17 cellular contexts compared by ENCODE assay signal in genomic region chr3:115165701-115166100, GRCh38. TPM values are rescaled to one million over a fixed set of nuclear protein-coding genes. Genes with fewer than 3 reads are reported as not detected.
DNase-seq lines count a peak whose midpoint lies in the region; ATAC-seq lines count a peak whose summit lies in the region.
"Had no signal": no experiment of that assay in that cellular context is flagged by ENCODE, and none has a peak within 500 bp of the region (broad histone marks: within the 10 kb centered on the region; RNA-seq: fewer than 3 reads in every experiment).

No MANE protein-coding gene starts in this region.

- no peaks in the 10 kb centered on the region for H3K9me3 Mint-ChIP-seq in activated naive CD4-positive, alpha-beta T cell treated with anti-CD3 and anti-CD28 coated beads, Interleukin-2, amount 10 ng/mL, durations not matched to agents 7 days and 5 days
- no peaks in the 10 kb centered on the region for H3K9me3 Mint-ChIP-seq in effector memory CD8-positive, alpha-beta T cell
- peaks cover 4% of the 10 kb centered on the region for H3K9me3 Mint-ChIP-seq in stimulated activated naive CD8-positive, alpha-beta T cell treated with anti-CD3 and anti-CD28 coated beads, Interleukin-15, Interleukin-2, amounts not matched to agents 100 ng/mL and 50 ng/mL, for 24 hours
- H3K9me3 Mint-ChIP-seq: naive B cell had no signal

- ATAC-seq in effector memory CD8-positive, alpha-beta T cell (replicated peaks), result peak; percentile 66

- no peak overlapping the region for H3K4me3 Mint-ChIP-seq in activated naive CD4-positive, alpha-beta T cell treated with anti-CD3 and anti-CD28 coated beads, Interleukin-2, amount 10 ng/mL, durations not matched to agents 7 days and 5 days
- H3K4me3 Mint-ChIP-seq in effector memory CD8-positive, alpha-beta T cell, result peak overlapping the region in 1 of 2 donors; percentile 55
- peak overlapping the region; percentile 17 for H3K4me3 Mint-ChIP-seq in stimulated activated naive CD8-positive, alpha-beta T cell treated with anti-CD3 and anti-CD28 coated beads, Interleukin-15, Interleukin-2, amounts not matched to agents 100 ng/mL and 50 ng/mL, for 24 hours
- H3K4me3 Mint-ChIP-seq: naive B cell had no signal

- H3K4me1 Mint-ChIP-seq in activated naive CD4-positive, alpha-beta T cell treated with anti-CD3 and anti-CD28 coated beads, Interleukin-2, amount 10 ng/mL, durations not matched to agents 7 days and 5 days, result peaks cover 32% of the 10 kb centered on the region
- H3K4me1 Mint-ChIP-seq in effector memory CD8-positive, alpha-beta T cell (ENCODE audit: low read depth in 2 of 2), result peaks cover 16 to 27% of the 10 kb centered on the region in 2 donors
- H3K4me1 Mint-ChIP-seq in stimulated activated naive CD8-positive, alpha-beta T cell treated with anti-CD3 and anti-CD28 coated beads, Interleukin-15, Interleukin-2, amounts not matched to agents 100 ng/mL and 50 ng/mL, for 24 hours (ENCODE audit: low read depth), result peaks cover 25% of the 10 kb centered on the region

- peaks cover 4% of the 10 kb centered on the region for H3K36me3 Mint-ChIP-seq in activated naive CD4-positive, alpha-beta T cell treated with anti-CD3 and anti-CD28 coated beads, Interleukin-2, amount 10 ng/mL, durations not matched to agents 7 days and 5 days
- H3K36me3 Mint-ChIP-seq in effector memory CD8-positive, alpha-beta T cell (ENCODE audit: insufficient read depth), result no peaks in the 10 kb centered on the region
- no peaks in the 10 kb centered on the region for H3K36me3 Mint-ChIP-seq in stimulated activated naive CD8-positive, alpha-beta T cell treated with anti-CD3 and anti-CD28 coated beads, Interleukin-15, Interleukin-2, amounts not matched to agents 100 ng/mL and 50 ng/mL, for 24 hours (ENCODE audit: low read depth)
- H3K36me3 Mint-ChIP-seq: naive B cell had no signal

- H3K27ac Mint-ChIP-seq in activated naive CD4-positive, alpha-beta T cell treated with anti-CD3 and anti-CD28 coated beads, Interleukin-2, amount 10 ng/mL, durations not matched to agents 7 days and 5 days, result peak overlapping the region; percentile 91
- H3K27ac Mint-ChIP-seq in effector memory CD8-positive, alpha-beta T cell, result peak overlapping the region; percentile 86 to 97
- no peak overlapping the region for H3K27ac Mint-ChIP-seq in stimulated activated naive CD8-positive, alpha-beta T cell treated with anti-CD3 and anti-CD28 coated beads, Interleukin-15, Interleukin-2, amounts not matched to agents 100 ng/mL and 50 ng/mL, for 24 hours

- CTCF ChIA-PET in activated naive CD4-positive, alpha-beta T cell treated with anti-CD3 and anti-CD28 coated beads, Interleukin-2, amount 10 ng/mL, durations not matched to agents 7 days and 5 days (lab: Charles Lee), result interaction anchor here (0.9 to 7.4 kb wide), 4 partner anchors 20 to 782 kb away, joined by 3 to 53 read pairs (median 10); partner anchors contain the start of gene ZBTB20

- in situ Hi-C loops in SK-MEL-5 (cut with HindIII; ENCODE audit: low pct_unique_long_range_greater_than_20kb, low sequenced_read_pairs), result no loop called here

- no peak for DNase-seq in activated naive CD4-positive, alpha-beta T cell treated with anti-CD3 and anti-CD28 coated beads, Interleukin-2, amount 10 ng/mL, durations not matched to agents 7 days and 5 days
- no peak for DNase-seq in activated naive CD4-positive, alpha-beta T cell (lab: John Stamatoyannopoulos, UW)
- DNase-seq in SK-MEL-5 (ENCODE audit: low read depth, low spot score) (peak; percentile 77), caudate nucleus (lab: John Stamatoyannopoulos, UW) (no peak), mucosa of gallbladder (ENCODE audit: low spot score) (no peak), DMS 273 (lab: John Stamatoyannopoulos, UW; ENCODE audit: unreplicated experiment) (no peak)
- DNase-seq in effector memory CD8-positive, alpha-beta T cell, result peak in 2 of 3 experiments; percentile 5 to 29
- DNase-seq: activated CD4-positive, CD25-positive, alpha-beta regulatory T cell; activated T-cell treated with anti-CD3 and anti-CD28 coated beads, Interleukin-2, amount 50 U/mL, for 1 hour; anterior cingulate cortex; Calu3; GF-D8; Karpas-422; naive B cell; NCI-H1417 treated with DMSO at 0.1 percent for 48 hours; NCI-H2171 had no signal

- no peaks in the 10 kb centered on the region for H3K27me3 Mint-ChIP-seq in activated naive CD4-positive, alpha-beta T cell treated with anti-CD3 and anti-CD28 coated beads, Interleukin-2, amount 10 ng/mL, durations not matched to agents 7 days and 5 days
- no peaks in the 10 kb centered on the region for H3K27me3 Mint-ChIP-seq in effector memory CD8-positive, alpha-beta T cell
- H3K27me3 Mint-ChIP-seq in stimulated activated naive CD8-positive, alpha-beta T cell treated with anti-CD3 and anti-CD28 coated beads, Interleukin-15, Interleukin-2, amounts not matched to agents 100 ng/mL and 50 ng/mL, for 24 hours, result no peaks in the 10 kb centered on the region
- H3K27me3 Mint-ChIP-seq: naive B cell had no signal

- no peak overlapping the region for H3K27ac ChIP-seq in caudate nucleus (ENCODE audit: low read depth, low read length)

RNA-seq across cellular contexts. Expression of gene ZBTB20, which starts 18.6 kb away (rescaled TPM):
- 2.9 and 4.2 TPM in 2 replicates for total RNA-seq in SK-MEL-5 (2014; rRNA removed; shearing (Covaris generic))
- 1.5 and 1.9 TPM in 2 replicates for polyA plus RNA-seq in SK-MEL-5 (2015; cell fraction: cytosol; rRNA removed)
- polyA plus RNA-seq in SK-MEL-5 (2015; cell fraction: nucleus; rRNA removed), result 0.39 and 0.73 TPM in 2 replicates
- total RNA-seq in mucosa of gallbladder, result 75.9 TPM

Comparison
In these comparisons a context has a peak if more than half of its experiments do, and no peak if none do; other contexts are left out.
1. DNase-seq: peak in SK-MEL-5 (single experiment) and effector memory CD8-positive, alpha-beta T cell (2 of 3); none in activated naive CD4-positive, alpha-beta T cell treated with anti-CD3 and anti-CD28 coated beads, Interleukin-2, amount 10 ng/mL, durations not matched to agents 7 days and 5 days (single experiment), activated naive CD4-positive, alpha-beta T cell (0 of 4), caudate nucleus (0 of 61), mucosa of gallbladder (single experiment) and DMS 273 (single experiment).
2. RNA of gene ZBTB20, which starts 18.6 kb away (total RNA-seq): 75.9 TPM in mucosa of gallbladder (single experiment); 2.9 to 4.2 TPM in SK-MEL-5; every median in the first group is over 10 times any median in the second.